9 cellular contexts compared by ENCODE assay signal in genomic region chr12:14216405-14217294, GRCh38.
DNase-seq lines count a peak whose midpoint lies in the region; ATAC-seq and TF ChIP-seq lines count a peak whose summit lies in the region.
"Had no signal": no experiment of that assay in that cellular context is flagged by ENCODE, and none has a peak within 500 bp of the region (broad histone marks: within the 10 kb centered on the region; RNA-seq: fewer than 3 reads in every experiment).

No MANE protein-coding gene starts in this region.

- H3K27ac ChIP-seq in breast epithelium (no peak overlapping the region), thoracic aorta (no peak overlapping the region)

- DNase-seq in MCF 10A (ENCODE audit: unreplicated experiment) (no peak), breast epithelium (ENCODE audit: low spot score in 2 of 2) (no peak), hepatic stellate cell (ENCODE audit: low spot score) (peak; percentile 17), thoracic aorta (ENCODE audit: low spot score) (no peak), mesenteric fat pad (ENCODE audit: low spot score) (no peak), GM10248 (ENCODE audit: extremely low spot score) (no peak)
- no peak for DNase-seq in T-helper 2 cell treated with Interferon-gamma antibody and Interleukin-4, amounts not matched to agents 5 μg/mL and 100 μg/mL, for 36 hours (ENCODE audit: low spot score)
- DNase-seq: foreskin melanocyte had no signal

- no peaks in the 10 kb centered on the region for H3K4me1 Mint-ChIP-seq in MCF 10A (ENCODE audit: insufficient read depth, unreplicated experiment)
- H3K4me1 Mint-ChIP-seq in T-helper 2 cell treated with Interferon-gamma antibody and Interleukin-4, amounts not matched to agents 5 μg/mL and 100 μg/mL, for 36 hours (ENCODE audit: low read depth): peaks cover 8% of the 10 kb centered on the region

- H3K9me3 ChIP-seq in breast epithelium: no peaks in the 10 kb centered on the region
- H3K9me3 ChIP-seq in thoracic aorta: no peaks in the 10 kb centered on the region

- no TSS peak for BruUV-seq in MCF 10A (replicated peaks; lab: Mats Ljungman, UMichigan)

- H3K4me3 ChIP-seq in breast epithelium: peak overlapping the region in 1 of 3 donors; percentile 50
- peak overlapping the region; percentile 55 for H3K4me3 ChIP-seq in thoracic aorta

- H3K27me3 Mint-ChIP-seq in MCF 10A (ENCODE audit: insufficient read depth, unreplicated experiment): no peaks in the 10 kb centered on the region
- H3K27me3 Mint-ChIP-seq in T-helper 2 cell treated with Interferon-gamma antibody and Interleukin-4, amounts not matched to agents 5 μg/mL and 100 μg/mL, for 36 hours (ENCODE audit: low read depth): no peaks in the 10 kb centered on the region

- no peaks in the 10 kb centered on the region for H3K9me3 Mint-ChIP-seq in MCF 10A (ENCODE audit: unreplicated experiment)
- peaks cover 18% of the 10 kb centered on the region for H3K9me3 Mint-ChIP-seq in T-helper 2 cell treated with Interferon-gamma antibody and Interleukin-4, amounts not matched to agents 5 μg/mL and 100 μg/mL, for 36 hours

- H3K27me3 ChIP-seq in breast epithelium: no peaks in the 10 kb centered on the region
- H3K27me3 ChIP-seq in thoracic aorta (replicated peaks; ENCODE audit: insufficient read depth): no peaks in the 10 kb centered on the region

- H3K27ac Mint-ChIP-seq in MCF 10A (ENCODE audit: low read depth, unreplicated experiment): peak overlapping the region; percentile 19
- peak overlapping the region; percentile 45 for H3K27ac Mint-ChIP-seq in T-helper 2 cell treated with Interferon-gamma antibody and Interleukin-4, amounts not matched to agents 5 μg/mL and 100 μg/mL, for 36 hours

- H3K36me3 ChIP-seq in breast epithelium (no peaks in the 10 kb centered on the region), thoracic aorta (no peaks in the 10 kb centered on the region)

- POLR2A ChIA-PET in MCF 10A (lab: Yijun Ruan, JAX) (no interaction called here), GM10248 (lab: Yijun Ruan, JAX) (no interaction called here)

- TF ChIP-seq CTCF in MCF 10A (IDR thresholded peaks at IDR 0.05; ENCODE audit: unreplicated experiment) (no peak), breast epithelium (IDR thresholded peaks at IDR 0.05) (no peak), thoracic aorta (IDR thresholded peaks at IDR 0.05) (no peak), GM10248 (IDR thresholded peaks at IDR 0.05; ENCODE audit: control extremely low read depth, extremely low read depth, low read depth, missing control alignments) (no peak)

- intact Hi-C loops in MCF 10A (cut with micrococcal nuclease) (no loop called here), breast epithelium (cut with DNase I; ENCODE audit: low total_unique reads) (no loop called here)

- H3K4me3 Mint-ChIP-seq in MCF 10A (ENCODE audit: unreplicated experiment): peak overlapping the region; percentile 21
- peak overlapping the region; percentile 32 for H3K4me3 Mint-ChIP-seq in T-helper 2 cell treated with Interferon-gamma antibody and Interleukin-4, amounts not matched to agents 5 μg/mL and 100 μg/mL, for 36 hours

- no peak for TF ChIP-seq POLR2A in breast epithelium (IDR thresholded peaks at IDR 0.05)

- ATAC-seq in thoracic aorta (ENCODE audit: insufficient number of reproducible peaks, low FRiP score, low read depth): no peak
- ATAC-seq in GM18861 (IDR thresholded peaks at IDR 0.05; ENCODE audit: unreplicated experiment): no peak

- CTCF ChIA-PET in MCF 10A (lab: Yijun Ruan, JAX): interaction anchor here (0.6 to 1.8 kb wide), 2 partner anchors 16 to 22 kb away, joined by 3 to 9 read pairs; no protein-coding TSS in a partner anchor
- CTCF ChIA-PET in GM10248 (lab: Yijun Ruan, JAX): interaction anchor here (1.4 to 1.7 kb wide), 2 partner anchors 9 to 778 kb away, joined by 4 to 6 read pairs; no protein-coding TSS in a partner anchor

- H3K36me3 Mint-ChIP-seq in MCF 10A (ENCODE audit: insufficient read depth, unreplicated experiment): no peaks in the 10 kb centered on the region
- peaks cover 5% of the 10 kb centered on the region for H3K36me3 Mint-ChIP-seq in T-helper 2 cell treated with Interferon-gamma antibody and Interleukin-4, amounts not matched to agents 5 μg/mL and 100 μg/mL, for 36 hours (ENCODE audit: low read depth)

- H3K4me1 ChIP-seq in breast epithelium: no peaks in the 10 kb centered on the region
- no peaks in the 10 kb centered on the region for H3K4me1 ChIP-seq in thoracic aorta (ENCODE audit: control insufficient read depth in 1 of 2, low read depth in 2 of 2)
